ENCODE assay signal across 1 cellular context in the genomic region with DNA sequence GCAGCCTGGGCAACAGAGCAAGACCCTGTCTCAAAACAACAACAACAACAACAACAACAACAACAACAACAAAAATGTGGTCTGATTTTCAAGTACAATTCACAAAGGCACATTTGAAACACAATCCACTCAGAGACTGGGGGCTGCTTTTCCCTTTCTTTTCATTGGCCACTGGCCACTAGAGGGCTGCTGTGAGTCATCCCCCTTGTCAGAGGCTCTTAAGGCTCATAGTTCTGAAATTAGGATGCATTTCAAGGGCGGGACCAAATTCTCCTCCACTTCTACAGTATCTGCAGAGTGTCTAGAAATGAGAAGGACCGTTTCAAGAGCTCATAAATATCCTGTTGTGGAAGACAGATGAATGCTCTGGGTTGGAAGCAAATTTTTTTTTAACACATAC.
TF ChIP-seq lines count a peak whose summit lies in the region.

No MANE protein-coding gene starts in this region.

TF ChIP-seq in IMR-90, 13 proteins besides CTCF, POLR2A, EP300 and RAD21 (continued from another document):
- TF ChIP-seq, protein P1, sequence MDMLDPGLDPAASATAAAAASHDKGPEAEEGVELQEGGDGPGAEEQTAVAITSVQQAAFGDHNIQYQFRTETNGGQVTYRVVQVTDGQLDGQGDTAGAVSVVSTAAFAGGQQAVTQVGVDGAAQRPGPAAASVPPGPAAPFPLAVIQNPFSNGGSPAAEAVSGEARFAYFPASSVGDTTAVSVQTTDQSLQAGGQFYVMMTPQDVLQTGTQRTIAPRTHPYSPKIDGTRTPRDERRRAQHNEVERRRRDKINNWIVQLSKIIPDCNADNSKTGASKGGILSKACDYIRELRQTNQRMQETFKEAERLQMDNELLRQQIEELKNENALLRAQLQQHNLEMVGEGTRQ (IDR thresholded peaks at IDR 0.05; ENCODE audit: low read depth, low read length): no peak
